Comparison of ENCODE assay signal across 26 cellular contexts in genomic region chr3:8887435-8888295, GRCh38.
DNase-seq lines count a peak whose midpoint lies in the region; ATAC-seq and TF ChIP-seq lines count a peak whose summit lies in the region.
"Had no signal": no experiment of that assay in that cellular context is flagged by ENCODE, and none has a peak within 500 bp of the region (broad histone marks: within the 10 kb centered on the region; RNA-seq: fewer than 3 reads in every experiment).

No MANE protein-coding gene starts in this region.

- H3K9ac ChIP-seq in skeletal muscle satellite cell (ENCODE audit: low read depth, low read length) = peak overlapping the region; percentile 80

- CTCF ChIA-PET in WTC11 (lab: Charles Lee) = no interaction called here

- peaks cover 32% of the 10 kb centered on the region for H3K36me3 Mint-ChIP-seq in WTC11

- 65% methylated on average over 7 of the region's 7 CpGs for WGBS in right cardiac atrium

- H3K4me1 ChIP-seq in right cardiac atrium (ENCODE audit: control insufficient read depth, insufficient read depth, low read length) (no peaks in the 10 kb centered on the region), lower lobe of right lung (no peaks in the 10 kb centered on the region), skeletal muscle satellite cell (ENCODE audit: control insufficient read depth, insufficient read depth, low read length) (peaks cover 48% of the 10 kb centered on the region)
- H3K4me1 ChIP-seq: prostate gland, thyroid gland had no signal

- no peak overlapping the region for H3K27ac ChIP-seq in right cardiac atrium (ENCODE audit: low read length)
- H3K27ac ChIP-seq in lower lobe of right lung = peak overlapping the region; percentile 44
- H3K27ac ChIP-seq: 22Rv1, epithelial cell of prostate, neutrophil, prostate gland, thyroid gland had no signal

- no peaks in the 10 kb centered on the region for H3K9me3 ChIP-seq in right cardiac atrium (ENCODE audit: control insufficient read depth, low read length)
- no peaks in the 10 kb centered on the region for H3K9me3 ChIP-seq in lower lobe of right lung
- no peaks in the 10 kb centered on the region for H3K9me3 ChIP-seq in skeletal muscle satellite cell (replicated peaks; ENCODE audit: low read length)
- H3K9me3 ChIP-seq: neutrophil, prostate gland, thyroid gland had no signal

- peak overlapping the region; percentile 49 for H3K4me2 ChIP-seq in skeletal muscle satellite cell (ENCODE audit: low read length)

- H3K36me3 ChIP-seq in lower lobe of right lung = peaks cover 6% of the 10 kb centered on the region
- H3K36me3 ChIP-seq in skeletal muscle satellite cell (ENCODE audit: insufficient read depth, low read length) = peaks cover 19% of the 10 kb centered on the region
- H3K36me3 ChIP-seq: prostate gland, thyroid gland had no signal

- H3K4me3 Mint-ChIP-seq in WTC11 = no peak overlapping the region
- H3K4me3 Mint-ChIP-seq: activated naive CD8-positive, alpha-beta T cell treated with anti-CD3 and anti-CD28 coated beads, Interleukin-2, amount 10 ng/mL, durations not matched to agents 7 days and 5 days; brain; stimulated activated naive CD8-positive, alpha-beta T cell treated with anti-CD3 and anti-CD28 coated beads, Interleukin-15, Interleukin-2, amounts not matched to agents 100 ng/mL and 50 ng/mL, for 24 hours; T-helper 2 cell treated with Interferon-gamma antibody and Interleukin-4, amounts not matched to agents 5 μg/mL and 100 μg/mL, for 36 hours had no signal

- intact Hi-C loops in Right ventricle myocardium inferior (cut with DNase I) = no loop called here
- intact Hi-C loops in right cardiac atrium (cut with DNase I) = no loop called here
- intact Hi-C loops in lower lobe of right lung (cut with DNase I) = no loop called here

- H3K9me3 Mint-ChIP-seq in WTC11 = peaks cover 18% of the 10 kb centered on the region
- H3K9me3 Mint-ChIP-seq: activated naive CD8-positive, alpha-beta T cell treated with anti-CD3 and anti-CD28 coated beads, Interleukin-2, amount 10 ng/mL, durations not matched to agents 7 days and 5 days; stimulated activated naive CD8-positive, alpha-beta T cell treated with anti-CD3 and anti-CD28 coated beads, Interleukin-15, Interleukin-2, amounts not matched to agents 100 ng/mL and 50 ng/mL, for 24 hours; T-helper 2 cell treated with Interferon-gamma antibody and Interleukin-4, amounts not matched to agents 5 μg/mL and 100 μg/mL, for 36 hours had no signal

- POLR2A ChIA-PET in WTC11 (lab: Charles Lee) = no interaction called here

- TF ChIP-seq CTCF in WTC11 (IDR thresholded peaks at IDR 0.05) (no peak), lower lobe of right lung (IDR thresholded peaks at IDR 0.05) (no peak)

- H3K27ac Mint-ChIP-seq in WTC11 = no peak overlapping the region
- H3K27ac Mint-ChIP-seq: activated naive CD8-positive, alpha-beta T cell treated with anti-CD3 and anti-CD28 coated beads, Interleukin-2, amount 10 ng/mL, durations not matched to agents 7 days and 5 days; stimulated activated naive CD8-positive, alpha-beta T cell treated with anti-CD3 and anti-CD28 coated beads, Interleukin-15, Interleukin-2, amounts not matched to agents 100 ng/mL and 50 ng/mL, for 24 hours; T-helper 2 cell treated with Interferon-gamma antibody and Interleukin-4, amounts not matched to agents 5 μg/mL and 100 μg/mL, for 36 hours had no signal

- no peak overlapping the region for H3K4me3 ChIP-seq in right cardiac atrium (ENCODE audit: low read length)
- H3K4me3 ChIP-seq in lower lobe of right lung = no peak overlapping the region
- peak overlapping the region; percentile 7 for H3K4me3 ChIP-seq in skeletal muscle satellite cell (ENCODE audit: low read length)
- H3K4me3 ChIP-seq: GM12878, K562, prostate gland, thyroid gland had no signal

- H3K27me3 ChIP-seq in right cardiac atrium (ENCODE audit: control insufficient read depth, insufficient read depth) (no peaks in the 10 kb centered on the region), lower lobe of right lung (ENCODE audit: low read depth) (no peaks in the 10 kb centered on the region), skeletal muscle satellite cell (ENCODE audit: control insufficient read depth, insufficient read depth, low read length) (no peaks in the 10 kb centered on the region)
- H3K27me3 ChIP-seq: neutrophil, thyroid gland had no signal

- peaks cover 6% of the 10 kb centered on the region for H3K4me1 Mint-ChIP-seq in WTC11
- H3K4me1 Mint-ChIP-seq: activated naive CD8-positive, alpha-beta T cell treated with anti-CD3 and anti-CD28 coated beads, Interleukin-2, amount 10 ng/mL, durations not matched to agents 7 days and 5 days had no signal

- no peaks in the 10 kb centered on the region for H3K27me3 Mint-ChIP-seq in WTC11 (ENCODE audit: low read depth)
- H3K27me3 Mint-ChIP-seq: activated naive CD8-positive, alpha-beta T cell treated with anti-CD3 and anti-CD28 coated beads, Interleukin-2, amount 10 ng/mL, durations not matched to agents 7 days and 5 days; brain; stimulated activated naive CD8-positive, alpha-beta T cell treated with anti-CD3 and anti-CD28 coated beads, Interleukin-15, Interleukin-2, amounts not matched to agents 100 ng/mL and 50 ng/mL, for 24 hours had no signal

- ATAC-seq in Right ventricle myocardium inferior = peak; percentile 13
- ATAC-seq in right cardiac atrium = no peak
- ATAC-seq in WTC11 = peak; percentile 65
- peak in 1 of 2 donors; percentile 19 for ATAC-seq in lower lobe of right lung
- ATAC-seq in HG02840 (IDR thresholded peaks at IDR 0.05; ENCODE audit: low FRiP score, unreplicated experiment) = no peak
- ATAC-seq: GM12878, K562 had no signal

- DNase-seq in Right ventricle myocardium inferior (ENCODE audit: missing footprints) = no peak
- no peak for DNase-seq in right cardiac atrium
- no peak for DNase-seq in WTC11 (ENCODE audit: low spot score)
- no peak for DNase-seq in lower lobe of right lung
- DNase-seq in epidermal melanocyte (ENCODE audit: insufficient read length, low spot score) = no peak
- no peak for DNase-seq in DMS 273 (lab: John Stamatoyannopoulos, UW; ENCODE audit: unreplicated experiment)
- DNase-seq: activated CD4-positive, alpha-beta T cell treated with anti-CD3 and anti-CD28 coated beads for 48 hours; activated CD8-positive, alpha-beta memory T cell treated with anti-CD3 and anti-CD28 coated beads for 24 hours; activated effector memory CD4-positive, alpha-beta T cell treated with anti-CD3 and anti-CD28 coated beads, Interleukin-2, amount 50 U/mL, for 16 hours; activated naive CD8-positive, alpha-beta T cell treated with anti-CD3 and anti-CD28 coated beads, Interleukin-2, amount 10 ng/mL, durations not matched to agents 7 days and 5 days; GOT3; NCI-H1417 treated with DMSO at 0.1 percent for 48 hours; NCI-H774; RPMI8226; thyroid gland had no signal

TF ChIP-seq in WTC11, 78 proteins besides CTCF, POLR2A, EP300 and RAD21 (continues in another document):
- no peak for TF ChIP-seq NFE2L1 (CRISPR knock-in tag; IDR thresholded peaks at IDR 0.05)
- no peak for TF ChIP-seq PREB (CRISPR knock-in tag; IDR thresholded peaks at IDR 0.05; ENCODE audit: borderline replicate concordance)
- no peak for TF ChIP-seq ZBTB43 (CRISPR knock-in tag; IDR thresholded peaks at IDR 0.05)
- TF ChIP-seq CDX4 (CRISPR knock-in tag; IDR thresholded peaks at IDR 0.05; ENCODE audit: borderline replicate concordance) = no peak
- no peak for TF ChIP-seq RORB (CRISPR knock-in tag; IDR thresholded peaks at IDR 0.05)
- TF ChIP-seq TP53 (CRISPR knock-in tag; IDR thresholded peaks at IDR 0.05) = no peak
- TF ChIP-seq E2F1 (CRISPR knock-in tag; IDR thresholded peaks at IDR 0.05) = no peak
- TF ChIP-seq CBFB (CRISPR knock-in tag; IDR thresholded peaks at IDR 0.05; ENCODE audit: low read depth) = no peak
- no peak for TF ChIP-seq NFATC4 (CRISPR knock-in tag; IDR thresholded peaks at IDR 0.05)

Comparison
In these comparisons a context has a peak if more than half of its experiments do, and no peak if none do; other contexts are left out.
1. ATAC-seq: peak in Right ventricle myocardium inferior (single experiment) and WTC11 (single experiment); none in right cardiac atrium (0 of 2) and HG02840 (single experiment).